In genomic region chr1:149917590-149918144, GRCh38 we compare ENCODE assay signal across 8 cellular contexts. TPM values are rescaled to one million over a fixed set of nuclear protein-coding genes. Genes with fewer than 3 reads are reported as not detected.
DNase-seq lines count a peak whose midpoint lies in the region; ATAC-seq and TF ChIP-seq lines count a peak whose summit lies in the region.

SV2A (minus strand) TSS chr1:149917844; CDS start chr1:149913840, 4,004 bp downstream.

- TF ChIP-seq CTCF in sigmoid colon (IDR thresholded peaks at IDR 0.05), result no peak

- DNase-seq in AG20443 (ENCODE audit: low spot score) (peak; percentile 82), SJSA1 (ENCODE audit: low read depth in 1 of 2, low spot score in 2 of 2) (peak in 1 of 2 experiments; percentile 35), hippocampal formation (lab: John Stamatoyannopoulos, UW) (peak; percentile 64 to 71), sigmoid colon (peak; percentile 91), HUDEP-2 (lab: John Stamatoyannopoulos, UW; ENCODE audit: unreplicated experiment in 76 of 76) (no peak)

- WGBS in sigmoid colon, 2 donors, result 2 to 4% methylated on average over 24 of the region's 24 CpGs

- H3K27ac ChIP-seq in HUES48 (ENCODE audit: low read depth, low read length) (peak within 1 kb of the TSS; percentile 59), SJSA1 (no peak within 1 kb of the TSS), angular gyrus (ENCODE audit: low read depth, low read length) (peak within 1 kb of the TSS; percentile 77), sigmoid colon (peak within 1 kb of the TSS in 2 of 4 donors; percentile 41 to 60)

- intact Hi-C loops in sigmoid colon (cut with DNase I), result no loop called here

- H3K4me1 ChIP-seq in HUES48 (ENCODE audit: control insufficient read depth, insufficient read depth, low read length), result peaks cover 14% of the 10 kb centered on the region
- peaks cover 8% of the 10 kb centered on the region for H3K4me1 ChIP-seq in SJSA1 (replicated peaks)
- H3K4me1 ChIP-seq in sigmoid colon, result peaks cover 0 to 19% (median 16%) of the 10 kb centered on the region in 4 donors

- ATAC-seq in GM21619 (IDR thresholded peaks at IDR 0.05; ENCODE audit: unreplicated experiment), result no peak

- H3K9me3 ChIP-seq in HUES48 (ENCODE audit: control insufficient read depth, insufficient read depth, low read length) (no peaks in the 10 kb centered on the region), SJSA1 (replicated peaks) (no peaks in the 10 kb centered on the region), sigmoid colon (no peaks in the 10 kb centered on the region)

- H3K36me3 ChIP-seq in HUES48 (ENCODE audit: control insufficient read depth, insufficient read depth, low read length) (peaks cover 17% of the 10 kb centered on the region), SJSA1 (peaks cover 15% of the 10 kb centered on the region), sigmoid colon (peaks cover 4 to 5% (median 4%) of the 10 kb centered on the region in 4 donors)

- H3K4me3 ChIP-seq in HUES48 (ENCODE audit: low read depth, low read length) (peak within 1 kb of the TSS; percentile 80), SJSA1 (peak within 1 kb of the TSS; percentile 54), sigmoid colon (peak within 1 kb of the TSS; percentile 49 to 68 (median 62))

- peak within 1 kb of the TSS; percentile 62 for H3K9ac ChIP-seq in HUES48 (ENCODE audit: low read depth, low read length)

- H3K27me3 ChIP-seq in HUES48 (ENCODE audit: control insufficient read depth, insufficient read depth, low read length) (no peaks in the 10 kb centered on the region), SJSA1 (replicated peaks) (no peaks in the 10 kb centered on the region), sigmoid colon (no peaks in the 10 kb centered on the region)

- no peak for TF ChIP-seq POLR2A in sigmoid colon (IDR thresholded peaks at IDR 0.05)

- TF ChIP-seq EP300 in sigmoid colon (IDR thresholded peaks at IDR 0.05), result no peak

RNA-seq across cellular contexts. Expression of gene SV2A, which starts in this region (rescaled TPM):
- 16.6 and 17.8 TPM in 2 replicates for total RNA-seq in SJSA1 (2014; rRNA removed; shearing (Covaris generic))
- 1 to 10 TPM; 3.3 to 6.9 (median 5.7) TPM for total RNA-seq in sigmoid colon
- polyA plus RNA-seq in sigmoid colon, result 1 to 10 TPM in 1 of 3 donors, under 1 TPM in 1, not detected in 1; 0.60 to 2.7 TPM

Comparison
In these comparisons a context has a peak if more than half of its experiments do, and no peak if none do; other contexts are left out.
1. DNase-seq: peak in AG20443 (single experiment), hippocampal formation (2 of 2) and sigmoid colon (single experiment); none in HUDEP-2 (0 of 76).
2. Peak in every context shown above with its lines, with median percentiles within 50 percentile points of each other: H3K4me3 ChIP-seq.